1 cellular context compared by ENCODE assay signal in the genomic region with DNA sequence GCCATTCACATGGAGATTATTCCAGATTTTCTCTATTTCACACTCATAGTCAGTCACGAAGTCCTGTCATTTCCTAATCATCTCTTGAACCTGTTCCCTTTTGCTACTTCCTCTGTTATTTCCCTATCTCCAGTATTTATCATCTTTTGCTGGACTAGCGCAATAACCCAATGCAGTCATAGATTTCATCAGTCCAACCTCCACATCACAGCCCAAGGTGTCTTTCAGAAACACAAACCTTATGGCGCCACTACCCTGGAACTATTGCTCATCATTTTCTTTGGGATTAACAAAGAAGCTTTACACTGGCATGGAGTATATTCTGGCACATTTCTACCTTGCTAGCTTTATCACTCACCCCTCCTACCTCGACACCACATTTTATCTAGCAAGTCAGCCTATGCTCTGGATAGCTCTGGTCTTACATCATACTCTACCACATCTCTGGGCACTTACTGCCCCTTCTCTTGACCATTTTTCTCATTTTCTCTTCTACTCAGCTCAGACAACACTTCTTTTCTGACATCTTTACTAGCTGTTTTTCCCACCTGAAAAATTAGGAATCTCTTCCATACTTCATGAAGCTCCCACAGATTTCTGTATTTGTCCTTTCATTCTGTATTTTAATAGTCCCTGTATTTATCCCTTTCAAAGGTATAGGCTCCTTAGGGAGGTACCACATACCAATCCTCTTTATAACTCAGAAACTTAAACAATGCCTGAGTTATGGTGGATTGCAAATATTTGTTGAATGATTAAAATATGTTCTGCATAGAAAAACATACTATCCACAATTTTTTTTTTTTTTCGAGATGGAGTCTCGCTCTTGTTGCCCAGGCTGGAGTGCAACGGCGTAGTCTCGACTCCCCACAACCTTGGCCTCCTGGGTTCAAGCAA.
TF ChIP-seq lines count a peak whose summit lies in the region.

No MANE protein-coding gene starts in this region.

TF ChIP-seq in IMR-90, 13 proteins besides CTCF, POLR2A, EP300 and RAD21 (continued from another document):
- TF ChIP-seq SMC3 (IDR thresholded peaks at IDR 0.05; ENCODE audit: low read depth, low read length) (no peak), MXI1 (IDR thresholded peaks at IDR 0.05; ENCODE audit: borderline replicate concordance, low read depth, low read length) (no peak), CHD1 (IDR thresholded peaks at IDR 0.05; ENCODE audit: low read depth, low read length) (no peak), MAZ (IDR thresholded peaks at IDR 0.05; ENCODE audit: borderline replicate concordance, low read depth, low read length) (no peak), FOS (IDR thresholded peaks at IDR 0.05; ENCODE audit: low read depth, low read length) (no peak)
- TF ChIP-seq, protein P1, sequence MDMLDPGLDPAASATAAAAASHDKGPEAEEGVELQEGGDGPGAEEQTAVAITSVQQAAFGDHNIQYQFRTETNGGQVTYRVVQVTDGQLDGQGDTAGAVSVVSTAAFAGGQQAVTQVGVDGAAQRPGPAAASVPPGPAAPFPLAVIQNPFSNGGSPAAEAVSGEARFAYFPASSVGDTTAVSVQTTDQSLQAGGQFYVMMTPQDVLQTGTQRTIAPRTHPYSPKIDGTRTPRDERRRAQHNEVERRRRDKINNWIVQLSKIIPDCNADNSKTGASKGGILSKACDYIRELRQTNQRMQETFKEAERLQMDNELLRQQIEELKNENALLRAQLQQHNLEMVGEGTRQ (IDR thresholded peaks at IDR 0.05; ENCODE audit: low read depth, low read length): no peak
